Comparison of ENCODE assay signal across 22 cellular contexts in the genomic region with DNA sequence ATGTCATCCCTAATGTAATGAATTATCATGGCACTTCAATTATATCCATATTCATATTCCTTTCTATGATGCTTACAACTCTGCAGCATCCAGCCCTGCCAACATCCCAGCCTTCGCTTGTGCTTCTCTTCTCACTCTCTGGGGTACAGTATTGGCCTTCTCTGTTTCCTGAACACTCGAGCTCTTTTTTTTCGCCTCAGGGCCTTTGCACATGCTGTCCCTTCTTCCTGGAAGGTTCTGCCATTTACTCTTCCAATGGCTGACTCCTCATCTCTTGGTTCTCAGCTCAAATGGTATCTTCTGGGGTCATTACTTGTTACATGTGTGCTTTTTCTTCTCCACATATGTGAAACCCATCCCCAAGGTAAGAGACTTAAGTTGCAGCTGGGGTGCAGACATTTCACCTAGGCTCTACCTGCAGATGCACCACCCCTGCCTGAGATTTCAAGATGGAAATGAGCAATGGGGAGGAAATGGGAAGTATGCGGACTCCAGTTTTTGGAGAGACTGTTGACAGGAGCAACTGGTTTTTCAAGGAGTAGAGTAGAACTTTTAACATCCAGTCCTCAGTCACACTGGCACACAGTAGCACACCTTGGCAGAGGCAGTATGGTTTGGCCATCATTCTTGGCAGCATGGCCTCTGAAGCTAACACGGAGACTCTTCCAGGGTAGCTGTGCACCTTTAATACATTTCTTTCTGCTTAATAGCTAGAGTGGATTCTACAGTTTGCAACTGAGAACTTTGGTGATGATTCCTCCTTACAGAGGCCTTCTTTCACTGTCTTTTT.
"Had no signal": no experiment of that assay in that cellular context is flagged by ENCODE, and none has a peak within 500 bp of the region (broad histone marks: within the 10 kb centered on the region; RNA-seq: fewer than 3 reads in every experiment).

No MANE protein-coding gene starts in this region.

- H3K4me3 Mint-ChIP-seq: effector memory CD8-positive, alpha-beta T cell; naive thymus-derived CD8-positive, alpha-beta T cell; nephron progenitor cell; stimulated activated effector memory CD8-positive, alpha-beta T cell treated with anti-CD3 and anti-CD28 coated beads, Interleukin-12 subunit alpha, Interleukin-12 subunit beta, amount 100 ng/mL, for 72 hours had no signal

- H3K9me3 Mint-ChIP-seq: effector memory CD8-positive, alpha-beta T cell; stimulated activated effector memory CD8-positive, alpha-beta T cell treated with anti-CD3 and anti-CD28 coated beads, Interleukin-12 subunit alpha, Interleukin-12 subunit beta, amount 100 ng/mL, for 72 hours had no signal

- H3K27ac ChIP-seq: gastrocnemius medialis, left lung, lower lobe of right lung, ovary, stomach, thyroid gland, vagina had no signal

- H3K36me3 Mint-ChIP-seq: stimulated activated effector memory CD8-positive, alpha-beta T cell treated with anti-CD3 and anti-CD28 coated beads, Interleukin-12 subunit alpha, Interleukin-12 subunit beta, amount 100 ng/mL, for 72 hours had no signal

- ATAC-seq: effector memory CD8-positive, alpha-beta T cell; left lung; lower lobe of right lung; naive thymus-derived CD8-positive, alpha-beta T cell; sciatic nerve had no signal

- H3K4me1 ChIP-seq: lower lobe of right lung, stomach, thyroid gland, vagina had no signal

- H3K27me3 ChIP-seq: gastrocnemius medialis, left lung, ovary, stomach, thyroid gland, vagina had no signal

- FAIRE-seq: keratinocyte had no signal

- H3K36me3 ChIP-seq: gastrocnemius medialis, left lung, lower lobe of right lung, ovary, stomach, thyroid gland, vagina had no signal

- DNase-seq: cortex of kidney; effector memory CD8-positive, alpha-beta T cell; foreskin fibroblast; head of caudate nucleus; left lung; lower lobe of right lung; naive thymus-derived CD8-positive, alpha-beta T cell; nephron progenitor cell; nucleus accumbens; ovary; retina; stimulated activated CD4-positive, alpha-beta T cell treated with anti-CD3 and anti-CD28 coated beads, Interleukin-2, amount 100 ng/mL, for 24 hours; stimulated activated CD4-positive, alpha-beta T cell treated with anti-CD3 and anti-CD28 coated beads, Interleukin-4, amount 100 ng/mL, for 24 hours; stimulated activated naive CD4-positive, alpha-beta T cell treated with Interleukin-2 at 50 U/mL for 16 hours; stomach had no signal

- H3K27ac Mint-ChIP-seq: effector memory CD8-positive, alpha-beta T cell; naive thymus-derived CD8-positive, alpha-beta T cell; nephron progenitor cell; stimulated activated effector memory CD8-positive, alpha-beta T cell treated with anti-CD3 and anti-CD28 coated beads, Interleukin-12 subunit alpha, Interleukin-12 subunit beta, amount 100 ng/mL, for 72 hours had no signal

- H3K9me3 ChIP-seq: gastrocnemius medialis, left lung, lower lobe of right lung, ovary, stomach, thyroid gland, vagina had no signal

- H3K4me3 ChIP-seq: gastrocnemius medialis, left lung, lower lobe of right lung, ovary, smooth muscle cell, stomach, thyroid gland, vagina had no signal

- H3K4me1 Mint-ChIP-seq: naive thymus-derived CD8-positive, alpha-beta T cell; stimulated activated effector memory CD8-positive, alpha-beta T cell treated with anti-CD3 and anti-CD28 coated beads, Interleukin-12 subunit alpha, Interleukin-12 subunit beta, amount 100 ng/mL, for 72 hours had no signal
